16 cellular contexts compared by ENCODE assay signal in the genomic region with DNA sequence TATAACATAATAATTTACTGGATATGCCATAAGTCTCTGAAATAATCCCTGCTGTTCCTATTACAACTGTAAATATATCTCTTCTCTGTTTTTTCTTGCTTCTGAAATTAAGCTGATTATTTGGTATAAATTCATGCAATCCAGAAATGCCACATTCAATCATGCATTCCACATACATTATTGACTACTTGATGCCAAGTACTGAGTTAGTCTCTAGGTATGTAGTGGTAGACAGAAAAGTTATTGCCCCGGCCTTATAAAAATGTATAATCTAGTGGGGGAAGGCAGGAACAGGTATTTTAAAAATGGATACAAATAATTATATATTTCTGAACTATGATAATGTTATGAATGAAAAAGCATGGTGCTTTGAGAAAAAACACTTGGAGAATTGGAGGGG.
DNase-seq lines count a peak whose midpoint lies in the region; ATAC-seq and TF ChIP-seq lines count a peak whose summit lies in the region.
"Had no signal": no experiment of that assay in that cellular context is flagged by ENCODE, and none has a peak within 500 bp of the region (broad histone marks: within the 10 kb centered on the region; RNA-seq: fewer than 3 reads in every experiment).

No MANE protein-coding gene starts in this region.

- H3K27me3 ChIP-seq in MM.1S (replicated peaks; ENCODE audit: insufficient read depth, low read length), result no peaks in the 10 kb centered on the region
- H3K27me3 ChIP-seq: right atrium auricular region had no signal

- no peak overlapping the region for H3K4me2 ChIP-seq in MM.1S (ENCODE audit: low read depth, low read length)

- no peaks in the 10 kb centered on the region for H3K36me3 ChIP-seq in MM.1S (replicated peaks; ENCODE audit: insufficient read depth, low read length)
- H3K36me3 ChIP-seq: right atrium auricular region had no signal

- ATAC-seq in HG03135 (IDR thresholded peaks at IDR 0.05; ENCODE audit: unreplicated experiment), result no peak

- H3K36me3 Mint-ChIP-seq in endothelial cell (ENCODE audit: low read depth, unreplicated experiment) (no peaks in the 10 kb centered on the region), osteocyte (ENCODE audit: unreplicated experiment) (peaks cover 6% of the 10 kb centered on the region)
- H3K36me3 Mint-ChIP-seq: activated naive CD4-positive, alpha-beta T cell treated with anti-CD3 and anti-CD28 coated beads, Interleukin-2, amount 50 U/mL, for 24 hours had no signal

- H3K27ac Mint-ChIP-seq in endothelial cell (ENCODE audit: unreplicated experiment), result peak overlapping the region; percentile 78
- H3K27ac Mint-ChIP-seq in osteocyte (ENCODE audit: unreplicated experiment), result peak overlapping the region; percentile 97
- H3K27ac Mint-ChIP-seq: activated naive CD4-positive, alpha-beta T cell treated with anti-CD3 and anti-CD28 coated beads, Interleukin-2, amount 50 U/mL, for 24 hours had no signal

- H3K9me3 ChIP-seq in MM.1S (replicated peaks; ENCODE audit: insufficient read depth, low read length), result no peaks in the 10 kb centered on the region
- H3K9me3 ChIP-seq: right atrium auricular region had no signal

- no peak overlapping the region for H3K27ac ChIP-seq in MM.1S (ENCODE audit: low read length)
- H3K27ac ChIP-seq: VCaP had no signal

- H3K4me1 ChIP-seq in MM.1S (ENCODE audit: low read length), result no peaks in the 10 kb centered on the region

- no peaks in the 10 kb centered on the region for H3F3A ChIP-seq in MM.1S (ENCODE audit: insufficient read depth, low read length)

- no peak overlapping the region for H3K4me3 ChIP-seq in MM.1S (ENCODE audit: low read length)
- H3K4me3 ChIP-seq: right atrium auricular region had no signal

- H4K20me1 ChIP-seq in MM.1S (ENCODE audit: insufficient read depth, low read length), result no peaks in the 10 kb centered on the region

- TF ChIP-seq CTCF in endothelial cell (IDR thresholded peaks at IDR 0.05; ENCODE audit: unreplicated experiment) (no peak), osteocyte (IDR thresholded peaks at IDR 0.05) (no peak), MM.1S (IDR thresholded peaks at IDR 0.05; ENCODE audit: low read length) (no peak)

- peak; percentile 17 for DNase-seq in Daoy (ENCODE audit: low read depth)
- peak; percentile 23 for DNase-seq in RPMI7951 (ENCODE audit: low read depth)
- DNase-seq in endothelial cell (ENCODE audit: low spot score), result no peak
- DNase-seq in osteocyte (ENCODE audit: extremely low spot score, unreplicated experiment), result no peak
- DNase-seq in MM.1S, result no peak
- DNase-seq in HPDE6-E6E7 (ENCODE audit: extremely low spot score), result no peak
- no peak for DNase-seq in NCI-H2081 treated with DMSO at 0.1 percent for 48 hours (lab: John Stamatoyannopoulos, UW)
- DNase-seq: C1 segment of cervical spinal cord; cortex of kidney; NCI-H774; stimulated activated CD4-positive, alpha-beta T cell treated with anti-CD3 and anti-CD28 coated beads, Interleukin-4, amount 100 ng/mL, for 24 hours; stimulated activated naive CD4-positive, alpha-beta T cell had no signal

- no peak overlapping the region for H2AFZ ChIP-seq in MM.1S (ENCODE audit: low read length)

- H3K79me2 ChIP-seq in MM.1S (ENCODE audit: low read length), result no peaks in the 10 kb centered on the region

- no peaks in the 10 kb centered on the region for H3K9me2 ChIP-seq in MM.1S (replicated peaks; ENCODE audit: insufficient read depth, low read length)

- H3K27me3 Mint-ChIP-seq in endothelial cell (ENCODE audit: unreplicated experiment) (no peaks in the 10 kb centered on the region), osteocyte (ENCODE audit: unreplicated experiment) (no peaks in the 10 kb centered on the region)
- H3K27me3 Mint-ChIP-seq: activated naive CD4-positive, alpha-beta T cell treated with anti-CD3 and anti-CD28 coated beads, Interleukin-2, amount 50 U/mL, for 24 hours had no signal

- H3K9ac ChIP-seq in MM.1S (ENCODE audit: low read length), result no peak overlapping the region

- H3K4me3 Mint-ChIP-seq in endothelial cell (ENCODE audit: unreplicated experiment) (no peak overlapping the region), osteocyte (ENCODE audit: unreplicated experiment) (no peak overlapping the region)
- H3K4me3 Mint-ChIP-seq: activated naive CD4-positive, alpha-beta T cell treated with anti-CD3 and anti-CD28 coated beads, Interleukin-2, amount 50 U/mL, for 24 hours had no signal

- H3K9me3 Mint-ChIP-seq in endothelial cell (ENCODE audit: unreplicated experiment), result no peaks in the 10 kb centered on the region
- H3K9me3 Mint-ChIP-seq in osteocyte (ENCODE audit: unreplicated experiment), result peaks cover 13% of the 10 kb centered on the region

- H3K4me1 Mint-ChIP-seq in endothelial cell (ENCODE audit: unreplicated experiment), result peaks cover 14% of the 10 kb centered on the region
- peaks cover 68% of the 10 kb centered on the region for H3K4me1 Mint-ChIP-seq in osteocyte (ENCODE audit: unreplicated experiment)

Comparison
In these comparisons a context has a peak if more than half of its experiments do, and no peak if none do; other contexts are left out.
1. DNase-seq: peak in Daoy (single experiment) and RPMI7951 (single experiment); none in endothelial cell (single experiment), osteocyte (single experiment), MM.1S (single experiment), HPDE6-E6E7 (single experiment) and NCI-H2081 treated with DMSO at 0.1 percent for 48 hours (single experiment).